ENCODE assay signal across 10 cellular contexts in genomic region chr17:7475764-7476422, GRCh38. TPM values are rescaled to one million over a fixed set of nuclear protein-coding genes. Genes with fewer than 3 reads are reported as not detected.
DNase-seq lines count a peak whose midpoint lies in the region; ATAC-seq, FAIRE-seq and TF ChIP-seq lines count a peak whose summit lies in the region.
"Had no signal": no experiment of that assay in that cellular context is flagged by ENCODE, and none has a peak within 500 bp of the region (broad histone marks: within the 10 kb centered on the region; RNA-seq: fewer than 3 reads in every experiment).

No MANE protein-coding gene starts in this region.

- H3K27ac ChIP-seq in sigmoid colon = peak overlapping the region; percentile 94 to 100 (median 100)

- peaks cover 20% of the 10 kb centered on the region for H3K36me3 Mint-ChIP-seq in activated CD8-positive, alpha-beta T cell treated with anti-CD3 and anti-CD28 coated beads for 36 hours (ENCODE audit: low read depth)

- DNase-seq in EL = peak; percentile 26
- peak; percentile 39 for DNase-seq in activated CD8-positive, alpha-beta T cell treated with anti-CD3 and anti-CD28 coated beads for 36 hours
- DNase-seq in Right ventricle myocardium inferior (ENCODE audit: missing footprints) = peak; percentile 79
- peak; percentile 92 for DNase-seq in sigmoid colon
- no peak for DNase-seq in D721Med (ENCODE audit: insufficient read length, low spot score)
- DNase-seq in HCEC 1CT = no peak
- DNase-seq: activated gamma-delta T cell had no signal

- peaks cover 52% of the 10 kb centered on the region for H3K4me1 Mint-ChIP-seq in activated CD8-positive, alpha-beta T cell treated with anti-CD3 and anti-CD28 coated beads for 36 hours (ENCODE audit: low read depth)

- no peak for TF ChIP-seq POLR2A in sigmoid colon (IDR thresholded peaks at IDR 0.05)

- H3K9me3 Mint-ChIP-seq in activated CD8-positive, alpha-beta T cell treated with anti-CD3 and anti-CD28 coated beads for 36 hours = no peaks in the 10 kb centered on the region

- CTCF ChIA-PET in activated CD8-positive, alpha-beta T cell treated with anti-CD3 and anti-CD28 coated beads for 36 hours (lab: Charles Lee) = interaction anchor here (0.8 to 6.6 kb wide), 6 partner anchors 9 to 120 kb away, joined by 3 to 49 read pairs (median 7); partner anchors contain the start of gene TMEM102

- no peak overlapping the region for H3K4me3 ChIP-seq in sigmoid colon

- TF ChIP-seq CTCF in activated CD8-positive, alpha-beta T cell treated with anti-CD3 and anti-CD28 coated beads for 36 hours (IDR thresholded peaks at IDR 0.05) = no peak
- TF ChIP-seq CTCF in sigmoid colon (IDR thresholded peaks at IDR 0.05) (no peak), D721Med (IDR thresholded peaks at IDR 0.05; ENCODE audit: insufficient read depth, missing control alignments) (no peak)

- POLR2A ChIA-PET in activated CD8-positive, alpha-beta T cell treated with anti-CD3 and anti-CD28 coated beads for 36 hours (lab: Charles Lee) = interaction anchor here (0.6 to 8.1 kb wide), 12 partner anchors 10 to 210 kb away, joined by 3 to 122 read pairs (median 4); partner anchors contain the start of genes FGF11 and TMEM102

- intact Hi-C loops in activated CD8-positive, alpha-beta T cell treated with anti-CD3 and anti-CD28 coated beads for 36 hours (cut with micrococcal nuclease) = no loop called here
- intact Hi-C loops in Right ventricle myocardium inferior (cut with DNase I) (no loop called here), sigmoid colon (cut with DNase I) (loop anchor here (2.0 kb wide), 3 partner anchors 19 to 71 kb away; partner anchors contain the start of gene TMEM256)

- H3K36me3 ChIP-seq in sigmoid colon = no peaks in the 10 kb centered on the region

- no peaks in the 10 kb centered on the region for H3K9me3 ChIP-seq in sigmoid colon

- peak overlapping the region; percentile 93 for H3K27ac Mint-ChIP-seq in activated CD8-positive, alpha-beta T cell treated with anti-CD3 and anti-CD28 coated beads for 36 hours

- no peaks in the 10 kb centered on the region for H3K27me3 ChIP-seq in sigmoid colon

- peaks cover 0 to 73% (median 56%) of the 10 kb centered on the region in 4 donors for H3K4me1 ChIP-seq in sigmoid colon

- peak in 1 of 4 donors; percentile 50 for TF ChIP-seq EP300 in sigmoid colon (IDR thresholded peaks at IDR 0.05)

- H3K4me3 Mint-ChIP-seq in activated CD8-positive, alpha-beta T cell treated with anti-CD3 and anti-CD28 coated beads for 36 hours = peak overlapping the region; percentile 96

- ATAC-seq in activated CD8-positive, alpha-beta T cell treated with anti-CD3 and anti-CD28 coated beads for 36 hours = no peak
- ATAC-seq in Right ventricle myocardium inferior = peak; percentile 58
- ATAC-seq in GM19328 (IDR thresholded peaks at IDR 0.05; ENCODE audit: unreplicated experiment) = no peak
- ATAC-seq in GM21447 (IDR thresholded peaks at IDR 0.05; ENCODE audit: unreplicated experiment) = no peak
- ATAC-seq: left colon had no signal

- WGBS in sigmoid colon, 2 donors = 75 to 81% methylated on average over 15 of the region's 15 CpGs

- no peak for FAIRE-seq in D721Med (lab: Jason Lieb, UNC)

- no peaks in the 10 kb centered on the region for H3K27me3 Mint-ChIP-seq in activated CD8-positive, alpha-beta T cell treated with anti-CD3 and anti-CD28 coated beads for 36 hours

RNA-seq across cellular contexts. Expression of gene ZBTB4, which starts 3.5 kb away (rescaled TPM):
- 10 to 100 TPM; 24.3 to 24.6 TPM for total RNA-seq in activated CD8-positive, alpha-beta T cell treated with anti-CD3 and anti-CD28 coated beads for 36 hours
- total RNA-seq in Right ventricle myocardium inferior (62.1 TPM), sigmoid colon (10 to 100 TPM; 42.5 to 56.5 (median 45.3) TPM)
- 10 to 100 TPM in 2 of 3 donors, 1 to 10 TPM in 1; 5.5 to 19.6 (median 12.0) TPM for polyA plus RNA-seq in sigmoid colon

RNA-seq across cellular contexts. Expression of gene SLC35G6, which starts 5.4 kb away (rescaled TPM):
- total RNA-seq in activated CD8-positive, alpha-beta T cell treated with anti-CD3 and anti-CD28 coated beads for 36 hours = not detected
- not detected for total RNA-seq in Right ventricle myocardium inferior
- not detected for total RNA-seq in sigmoid colon
- not detected for polyA plus RNA-seq in sigmoid colon
- total RNA-seq: left colon had no signal

RNA-seq across cellular contexts. Expression of gene POLR2A, which starts 8.3 kb away (rescaled TPM):
- 100 to 1,000 TPM; 219 to 223 TPM for total RNA-seq in activated CD8-positive, alpha-beta T cell treated with anti-CD3 and anti-CD28 coated beads for 36 hours
- total RNA-seq in Right ventricle myocardium inferior = 36.4 TPM
- total RNA-seq in sigmoid colon = 10 to 100 TPM; 30.1 to 43.2 (median 36.5) TPM
- 10 to 100 TPM in 2 of 3 donors, 1 to 10 TPM in 1; 7.2 to 51.1 (median 11.3) TPM for polyA plus RNA-seq in sigmoid colon

RNA-seq across cellular contexts. Expression of gene CHRNB1, which starts 31.0 kb away (rescaled TPM):
- total RNA-seq in activated CD8-positive, alpha-beta T cell treated with anti-CD3 and anti-CD28 coated beads for 36 hours = 10 to 100 TPM; 11.5 to 11.7 TPM
- total RNA-seq in Right ventricle myocardium inferior = 11.8 TPM
- total RNA-seq in sigmoid colon = 1 to 10 TPM; 4.2 to 8.1 (median 6.5) TPM
- 10 to 100 TPM in 2 of 3 donors, 1 to 10 TPM in 1; 7.2 to 13.2 (median 11.2) TPM for polyA plus RNA-seq in sigmoid colon

RNA-seq across cellular contexts. Expression of gene FGF11, which starts 36.6 kb away (rescaled TPM):
- total RNA-seq in activated CD8-positive, alpha-beta T cell treated with anti-CD3 and anti-CD28 coated beads for 36 hours = 10 to 100 TPM; 16.5 to 16.6 TPM
- total RNA-seq in Right ventricle myocardium inferior (11.7 TPM), sigmoid colon (under 1 TPM in 1 of 4 donors, not detected in 3; 0.36 TPM)
- polyA plus RNA-seq in sigmoid colon = 1 to 10 TPM in 1 of 3 donors, under 1 TPM in 1, not detected in 1; 0.69 to 2.8 TPM

Comparison
In these comparisons a context has a peak if more than half of its experiments do, and no peak if none do; other contexts are left out.
1. DNase-seq: peak in EL (single experiment), activated CD8-positive, alpha-beta T cell treated with anti-CD3 and anti-CD28 coated beads for 36 hours (single experiment), Right ventricle myocardium inferior (single experiment) and sigmoid colon (single experiment); none in D721Med (single experiment) and HCEC 1CT (single experiment).